19 cellular contexts compared by ENCODE assay signal in genomic region chr17:21198411-21198810, GRCh38.
"Had no signal": no experiment of that assay in that cellular context is flagged by ENCODE, and none has a peak within 500 bp of the region (broad histone marks: within the 10 kb centered on the region; RNA-seq: fewer than 3 reads in every experiment).

No MANE protein-coding gene starts in this region.

- H3K27ac Mint-ChIP-seq: progenitor cell of endocrine pancreas, T-cell had no signal

- H3K4me3 Mint-ChIP-seq: naive thymus-derived CD8-positive, alpha-beta T cell; stimulated activated naive CD8-positive, alpha-beta T cell treated with anti-CD3 and anti-CD28 coated beads, Interleukin-15, amount 100 ng/mL, for 72 hours; T-cell had no signal

- H3K27me3 ChIP-seq: esophagus muscularis mucosa, left lung, testis, upper lobe of right lung had no signal

- H3K9me3 Mint-ChIP-seq: activated naive CD4-positive, alpha-beta T cell treated with anti-CD3 and anti-CD28 coated beads, Interleukin-2, amount 50 U/mL, for 72 hours; naive thymus-derived CD8-positive, alpha-beta T cell; stimulated activated naive CD8-positive, alpha-beta T cell treated with anti-CD3 and anti-CD28 coated beads, Interleukin-15, amount 100 ng/mL, for 72 hours; T-cell had no signal

- H3K4me3 ChIP-seq: esophagus muscularis mucosa, left lung, mucosa of descending colon, testis, upper lobe of right lung had no signal

- DNase-seq: activated CD4-positive, alpha-beta T cell treated with anti-CD3 and anti-CD28 coated beads for 1 hour; activated CD4-positive, alpha-beta T cell treated with anti-CD3 and anti-CD28 coated beads, Interleukin-2, amount 50 U/mL, for 48 hours; activated effector memory CD4-positive, alpha-beta T cell treated with anti-CD3 and anti-CD28 coated beads, Interleukin-2, amount 50 U/mL, for 16 hours; activated T-cell treated with anti-CD3 and anti-CD28 coated beads, Interleukin-2, amount 50 U/mL, for 48 hours; hippocampal formation; kidney; left lung; mammary epithelial cell; mucosa of descending colon; naive thymus-derived CD8-positive, alpha-beta T cell; occipital lobe; right cardiac atrium; stimulated activated naive CD8-positive, alpha-beta T cell treated with anti-CD3 and anti-CD28 coated beads, Interleukin-15, amount 100 ng/mL, for 72 hours; T-cell; testis; upper lobe of right lung had no signal

- ATAC-seq: activated naive CD4-positive, alpha-beta T cell treated with anti-CD3 and anti-CD28 coated beads, Interleukin-2, amount 50 U/mL, for 72 hours; left lung; mucosa of descending colon; naive thymus-derived CD8-positive, alpha-beta T cell; right cardiac atrium; stimulated activated naive CD8-positive, alpha-beta T cell treated with anti-CD3 and anti-CD28 coated beads, Interleukin-15, amount 100 ng/mL, for 72 hours; T-cell; upper lobe of right lung had no signal

- H3K27me3 Mint-ChIP-seq: naive thymus-derived CD8-positive, alpha-beta T cell; progenitor cell of endocrine pancreas; stimulated activated naive CD8-positive, alpha-beta T cell treated with anti-CD3 and anti-CD28 coated beads, Interleukin-15, amount 100 ng/mL, for 72 hours; T-cell had no signal

- H3K9me3 ChIP-seq: esophagus muscularis mucosa, left lung, mucosa of descending colon, testis, upper lobe of right lung had no signal

- H3K27ac ChIP-seq: esophagus muscularis mucosa, left lung, testis, upper lobe of right lung had no signal
